Comparison of ENCODE assay signal across 1 cellular context in genomic region chr1:208924011-208924410, GRCh38.
TF ChIP-seq lines count a peak whose summit lies in the region.

No MANE protein-coding gene starts in this region.

TF ChIP-seq in GM23338, 12 proteins besides CTCF, POLR2A, EP300 and RAD21 (continued from another document):
- no peak for TF ChIP-seq ZNF462 (CRISPR knock-in tag; IDR thresholded peaks at IDR 0.05)
- TF ChIP-seq EZH2 (IDR thresholded peaks at IDR 0.05; ENCODE audit: low read depth, unreplicated experiment), result no peak
- TF ChIP-seq ZNF331 (CRISPR knock-in tag; IDR thresholded peaks at IDR 0.05; ENCODE audit: low read depth), result no peak
- no peak for TF ChIP-seq EZH2phosphoT487 (IDR thresholded peaks at IDR 0.05; ENCODE audit: unreplicated experiment)
- no peak for TF ChIP-seq POLR2AphosphoS5 (IDR thresholded peaks at IDR 0.05; ENCODE audit: low read depth)
